In genomic region chr15:40003491-40003916, GRCh38 we compare ENCODE assay signal across 1 cellular context.
TF ChIP-seq lines count a peak whose summit lies in the region.

No MANE protein-coding gene starts in this region.

TF ChIP-seq in IMR-90, 13 proteins besides CTCF, POLR2A, EP300 and RAD21 (continued from another document):
- TF ChIP-seq FOS (IDR thresholded peaks at IDR 0.05; ENCODE audit: low read depth, low read length): no peak
- TF ChIP-seq RCOR1 (IDR thresholded peaks at IDR 0.05; ENCODE audit: insufficient replicate concordance, low read length): no peak
- no peak for TF ChIP-seq CHD1 (IDR thresholded peaks at IDR 0.05; ENCODE audit: low read depth, low read length)
- TF ChIP-seq MXI1 (IDR thresholded peaks at IDR 0.05; ENCODE audit: borderline replicate concordance, low read depth, low read length): no peak
- no peak for TF ChIP-seq SMC3 (IDR thresholded peaks at IDR 0.05; ENCODE audit: low read depth, low read length)
- no peak for TF ChIP-seq RFX5 (IDR thresholded peaks at IDR 0.05; ENCODE audit: low read depth, low read length)
- TF ChIP-seq USF2 (IDR thresholded peaks at IDR 0.05; ENCODE audit: low read depth, low read length): no peak
- TF ChIP-seq NFE2L2 (IDR thresholded peaks at IDR 0.05; ENCODE audit: low read depth, low read length): no peak
- no peak for TF ChIP-seq ELK1 (IDR thresholded peaks at IDR 0.05; ENCODE audit: borderline replicate concordance, low read depth, low read length)
